In the genomic region with DNA sequence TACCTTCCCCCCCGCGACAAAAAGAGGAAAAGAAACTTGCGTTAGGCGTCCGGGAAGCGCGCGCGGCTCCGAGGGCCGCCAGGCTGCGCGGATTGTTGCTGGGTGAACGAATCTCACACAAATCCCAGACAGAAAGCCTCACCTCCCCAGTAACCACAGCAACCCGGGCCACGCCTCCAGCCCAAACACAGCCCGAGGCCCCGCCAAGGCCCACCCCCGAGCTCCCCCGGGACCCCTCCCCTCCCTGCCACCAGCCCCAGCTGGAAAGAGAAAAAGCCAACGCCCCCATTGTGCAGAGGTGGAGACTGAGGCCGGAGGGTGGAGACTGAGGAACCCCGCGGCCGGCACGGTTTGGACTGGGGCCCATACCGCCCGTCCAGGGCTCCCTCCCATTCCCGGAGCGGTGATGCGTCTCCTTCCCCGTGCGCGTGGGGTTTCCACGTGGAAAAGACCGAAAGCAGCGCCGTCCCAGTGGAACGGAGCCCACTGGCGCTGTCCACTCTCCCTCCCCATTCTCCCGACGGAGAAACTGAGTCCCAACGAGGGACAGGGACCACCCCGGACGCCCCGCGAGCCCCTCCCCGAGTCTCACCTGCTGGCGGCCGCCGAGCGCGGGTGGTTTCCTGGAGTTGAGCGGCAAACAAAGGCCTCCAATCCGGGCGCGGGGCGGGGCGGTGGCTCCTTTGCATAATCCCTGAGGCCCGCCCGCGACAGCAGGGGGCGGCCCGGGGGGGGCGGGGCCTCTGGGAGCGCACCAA, we compare ENCODE assay signal across 1 cellular context.
TF ChIP-seq lines count a peak whose summit lies in the region.

No MANE protein-coding gene starts in this region.

TF ChIP-seq in HEK293, 187 proteins besides CTCF, POLR2A, EP300 and RAD21 (continued from another document and continues in another):
- TF ChIP-seq, protein P1, sequence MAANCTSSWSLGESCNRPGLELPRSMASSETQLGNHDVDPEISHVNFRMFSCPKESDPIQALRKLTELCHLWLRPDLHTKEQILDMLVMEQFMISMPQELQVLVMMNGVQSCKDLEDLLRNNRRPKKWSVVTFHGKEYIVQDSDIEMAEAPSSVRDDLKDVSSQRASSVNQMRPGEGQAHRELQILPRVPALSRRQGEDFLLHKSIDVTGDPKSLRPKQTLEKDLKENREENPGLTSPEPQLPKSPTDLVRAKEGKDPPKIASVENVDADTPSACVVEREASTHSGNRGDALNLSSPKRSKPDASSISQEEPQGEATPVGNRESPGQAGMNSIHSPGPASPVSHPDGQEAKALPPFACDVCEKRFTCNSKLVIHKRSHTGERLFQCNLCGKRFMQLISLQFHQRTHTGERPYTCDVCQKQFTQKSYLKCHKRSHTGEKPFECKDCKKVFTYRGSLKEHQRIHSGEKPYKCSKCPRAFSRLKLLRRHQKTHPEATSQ (tag by site-specific recombination; IDR thresholded peaks at IDR 0.05) = peak; percentile 76; the same call in 1 of the 2 replicates
- TF ChIP-seq ZBTB8A (tag by site-specific recombination; IDR thresholded peaks at IDR 0.05) (peak; percentile 57), KLF1 (tag by site-specific recombination; IDR thresholded peaks at IDR 0.05) (peak; percentile 69), ZFP69B (tag by site-specific recombination; IDR thresholded peaks at IDR 0.05) (peak; percentile 70), GLI2 (tag by site-specific recombination; IDR thresholded peaks at IDR 0.05; ENCODE audit: borderline replicate concordance, low read depth) (no peak), ZNF549 (tag by site-specific recombination; IDR thresholded peaks at IDR 0.05) (no peak), GLIS1 (tag by site-specific recombination; IDR thresholded peaks at IDR 0.05) (peak; percentile 56), ZNF24 (tag by site-specific recombination; IDR thresholded peaks at IDR 0.05) (peak; percentile 19; the same call in 1 of the 2 replicates), ZSCAN30 (tag by site-specific recombination; IDR thresholded peaks at IDR 0.05) (peak; percentile 94), MYNN (tag by site-specific recombination; IDR thresholded peaks at IDR 0.05; ENCODE audit: borderline replicate concordance) (0 out of 2 replicates have a peak, but pooled peaks have one; percentile 18), ZNF324 (tag by site-specific recombination; IDR thresholded peaks at IDR 0.05) (peak; percentile 95), ZNF140 (tag by site-specific recombination; IDR thresholded peaks at IDR 0.05) (no peak), KLF7 (tag by site-specific recombination; IDR thresholded peaks at IDR 0.05; ENCODE audit: borderline replicate concordance) (peak; percentile 67), SP3 (tag by site-specific recombination; IDR thresholded peaks at IDR 0.05) (peak; percentile 79), ZNF843 (tag by site-specific recombination; IDR thresholded peaks at IDR 0.05) (no peak), ZFP41 (tag by site-specific recombination; IDR thresholded peaks at IDR 0.05; ENCODE audit: borderline replicate concordance) (no peak), YY2 (tag by site-specific recombination; IDR thresholded peaks at IDR 0.05) (no peak), ZNF112 (tag by site-specific recombination; IDR thresholded peaks at IDR 0.05) (no peak), ZNF2 (tag by site-specific recombination; IDR thresholded peaks at IDR 0.05) (no peak), ZBTB1 (tag by site-specific recombination; IDR thresholded peaks at IDR 0.05) (no peak), OVOL3 (tag by site-specific recombination; IDR thresholded peaks at IDR 0.05) (no peak), ZNF433 (tag by site-specific recombination; IDR thresholded peaks at IDR 0.05; ENCODE audit: low read depth) (no peak), REPIN1 (tag by site-specific recombination; IDR thresholded peaks at IDR 0.05; ENCODE audit: low read depth) (no peak), ZNF510 (tag by site-specific recombination; IDR thresholded peaks at IDR 0.05; ENCODE audit: insufficient replicate concordance) (no peak), KLF8 (tag by site-specific recombination; IDR thresholded peaks at IDR 0.05) (peak; percentile 58; the same call in 1 of the 2 replicates), ZNF777 (tag by site-specific recombination; IDR thresholded peaks at IDR 0.05; ENCODE audit: borderline replicate concordance) (no peak), ZNF830 (tag by site-specific recombination; IDR thresholded peaks at IDR 0.05; ENCODE audit: low read depth) (no peak), KLF16 (tag by site-specific recombination; IDR thresholded peaks at IDR 0.05) (peak; percentile 64; the same call in 1 of the 2 replicates), KLF10 (tag by site-specific recombination; IDR thresholded peaks at IDR 0.05) (0 out of 2 replicates have a peak, but pooled peaks have one; percentile 24), GFI1B (tag by site-specific recombination; IDR thresholded peaks at IDR 0.05) (no peak), GLIS2 (tag by site-specific recombination; IDR thresholded peaks at IDR 0.05) (peak; percentile 78), HOXC10 (CRISPR knock-in tag; IDR thresholded peaks at IDR 0.05) (no peak), ZBTB20 (tag by site-specific recombination; IDR thresholded peaks at IDR 0.05) (peak; percentile 68; the same call in 1 of the 2 replicates), ZNF132 (tag by site-specific recombination; IDR thresholded peaks at IDR 0.05; ENCODE audit: borderline replicate concordance) (no peak)
- TF ChIP-seq, protein P2, sequence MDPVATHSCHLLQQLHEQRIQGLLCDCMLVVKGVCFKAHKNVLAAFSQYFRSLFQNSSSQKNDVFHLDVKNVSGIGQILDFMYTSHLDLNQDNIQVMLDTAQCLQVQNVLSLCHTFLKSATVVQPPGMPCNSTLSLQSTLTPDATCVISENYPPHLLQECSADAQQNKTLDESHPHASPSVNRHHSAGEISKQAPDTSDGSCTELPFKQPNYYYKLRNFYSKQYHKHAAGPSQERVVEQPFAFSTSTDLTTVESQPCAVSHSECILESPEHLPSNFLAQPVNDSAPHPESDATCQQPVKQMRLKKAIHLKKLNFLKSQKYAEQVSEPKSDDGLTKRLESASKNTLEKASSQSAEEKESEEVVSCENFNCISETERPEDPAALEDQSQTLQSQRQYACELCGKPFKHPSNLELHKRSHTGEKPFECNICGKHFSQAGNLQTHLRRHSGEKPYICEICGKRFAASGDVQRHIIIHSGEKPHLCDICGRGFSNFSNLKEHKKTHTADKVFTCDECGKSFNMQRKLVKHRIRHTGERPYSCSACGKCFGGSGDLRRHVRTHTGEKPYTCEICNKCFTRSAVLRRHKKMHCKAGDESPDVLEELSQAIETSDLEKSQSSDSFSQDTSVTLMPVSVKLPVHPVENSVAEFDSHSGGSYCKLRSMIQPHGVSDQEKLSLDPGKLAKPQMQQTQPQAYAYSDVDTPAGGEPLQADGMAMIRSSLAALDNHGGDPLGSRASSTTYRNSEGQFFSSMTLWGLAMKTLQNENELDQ (tag by site-specific recombination; IDR thresholded peaks at IDR 0.05; ENCODE audit: low read depth) = no peak
- TF ChIP-seq, protein P3, sequence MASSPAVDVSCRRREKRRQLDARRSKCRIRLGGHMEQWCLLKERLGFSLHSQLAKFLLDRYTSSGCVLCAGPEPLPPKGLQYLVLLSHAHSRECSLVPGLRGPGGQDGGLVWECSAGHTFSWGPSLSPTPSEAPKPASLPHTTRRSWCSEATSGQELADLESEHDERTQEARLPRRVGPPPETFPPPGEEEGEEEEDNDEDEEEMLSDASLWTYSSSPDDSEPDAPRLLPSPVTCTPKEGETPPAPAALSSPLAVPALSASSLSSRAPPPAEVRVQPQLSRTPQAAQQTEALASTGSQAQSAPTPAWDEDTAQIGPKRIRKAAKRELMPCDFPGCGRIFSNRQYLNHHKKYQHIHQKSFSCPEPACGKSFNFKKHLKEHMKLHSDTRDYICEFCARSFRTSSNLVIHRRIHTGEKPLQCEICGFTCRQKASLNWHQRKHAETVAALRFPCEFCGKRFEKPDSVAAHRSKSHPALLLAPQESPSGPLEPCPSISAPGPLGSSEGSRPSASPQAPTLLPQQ (tag by site-specific recombination; IDR thresholded peaks at IDR 0.05) = peak; percentile 69
- TF ChIP-seq, protein P4, sequence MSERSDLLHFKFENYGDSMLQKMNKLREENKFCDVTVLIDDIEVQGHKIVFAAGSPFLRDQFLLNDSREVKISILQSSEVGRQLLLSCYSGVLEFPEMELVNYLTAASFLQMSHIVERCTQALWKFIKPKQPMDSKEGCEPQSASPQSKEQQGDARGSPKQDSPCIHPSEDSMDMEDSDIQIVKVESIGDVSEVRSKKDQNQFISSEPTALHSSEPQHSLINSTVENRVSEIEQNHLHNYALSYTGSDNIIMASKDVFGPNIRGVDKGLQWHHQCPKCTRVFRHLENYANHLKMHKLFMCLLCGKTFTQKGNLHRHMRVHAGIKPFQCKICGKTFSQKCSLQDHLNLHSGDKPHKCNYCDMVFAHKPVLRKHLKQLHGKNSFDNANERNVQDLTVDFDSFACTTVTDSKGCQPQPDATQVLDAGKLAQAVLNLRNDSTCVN (tag by site-specific recombination; optimal IDR thresholded peaks at IDR 0.05) = peak; percentile 42
- TF ChIP-seq, protein P5, sequence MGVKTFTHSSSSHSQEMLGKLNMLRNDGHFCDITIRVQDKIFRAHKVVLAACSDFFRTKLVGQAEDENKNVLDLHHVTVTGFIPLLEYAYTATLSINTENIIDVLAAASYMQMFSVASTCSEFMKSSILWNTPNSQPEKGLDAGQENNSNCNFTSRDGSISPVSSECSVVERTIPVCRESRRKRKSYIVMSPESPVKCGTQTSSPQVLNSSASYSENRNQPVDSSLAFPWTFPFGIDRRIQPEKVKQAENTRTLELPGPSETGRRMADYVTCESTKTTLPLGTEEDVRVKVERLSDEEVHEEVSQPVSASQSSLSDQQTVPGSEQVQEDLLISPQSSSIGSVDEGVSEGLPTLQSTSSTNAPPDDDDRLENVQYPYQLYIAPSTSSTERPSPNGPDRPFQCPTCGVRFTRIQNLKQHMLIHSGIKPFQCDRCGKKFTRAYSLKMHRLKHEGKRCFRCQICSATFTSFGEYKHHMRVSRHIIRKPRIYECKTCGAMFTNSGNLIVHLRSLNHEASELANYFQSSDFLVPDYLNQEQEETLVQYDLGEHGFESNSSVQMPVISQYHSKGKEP (tag by site-specific recombination; IDR thresholded peaks at IDR 0.05) = no peak
- TF ChIP-seq, protein P6, sequence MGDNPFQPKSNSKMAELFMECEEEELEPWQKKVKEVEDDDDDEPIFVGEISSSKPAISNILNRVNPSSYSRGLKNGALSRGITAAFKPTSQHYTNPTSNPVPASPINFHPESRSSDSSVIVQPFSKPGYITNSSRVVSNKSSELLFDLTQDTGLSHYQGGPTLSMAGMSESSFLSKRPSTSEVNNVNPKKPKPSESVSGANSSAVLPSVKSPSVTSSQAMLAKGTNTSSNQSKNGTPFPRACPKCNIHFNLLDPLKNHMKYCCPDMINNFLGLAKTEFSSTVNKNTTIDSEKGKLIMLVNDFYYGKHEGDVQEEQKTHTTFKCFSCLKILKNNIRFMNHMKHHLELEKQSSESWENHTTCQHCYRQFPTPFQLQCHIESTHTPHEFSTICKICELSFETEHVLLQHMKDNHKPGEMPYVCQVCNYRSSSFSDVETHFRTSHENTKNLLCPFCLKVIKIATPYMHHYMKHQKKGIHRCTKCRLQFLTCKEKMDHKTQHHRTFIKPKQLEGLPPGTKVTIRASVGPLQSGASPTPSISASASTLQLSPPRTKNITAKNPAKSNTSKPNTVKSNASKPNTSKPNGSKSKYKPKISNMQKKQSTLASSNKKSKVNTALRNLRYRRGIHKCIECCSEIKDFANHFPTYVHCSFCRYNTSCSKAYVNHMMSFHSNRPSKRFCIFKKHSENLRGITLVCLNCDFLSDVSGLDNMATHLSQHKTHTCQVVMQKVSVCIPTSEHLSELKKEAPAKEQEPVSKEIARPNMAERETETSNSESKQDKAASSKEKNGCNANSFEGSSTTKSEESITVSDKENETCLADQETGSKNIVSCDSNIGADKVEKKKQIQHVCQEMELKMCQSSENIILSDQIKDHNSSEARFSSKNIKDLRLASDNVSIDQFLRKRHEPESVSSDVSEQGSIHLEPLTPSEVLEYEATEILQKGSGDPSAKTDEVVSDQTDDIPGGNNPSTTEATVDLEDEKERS (tag by site-specific recombination; IDR thresholded peaks at IDR 0.05) = peak; percentile 81
- TF ChIP-seq, protein P7, sequence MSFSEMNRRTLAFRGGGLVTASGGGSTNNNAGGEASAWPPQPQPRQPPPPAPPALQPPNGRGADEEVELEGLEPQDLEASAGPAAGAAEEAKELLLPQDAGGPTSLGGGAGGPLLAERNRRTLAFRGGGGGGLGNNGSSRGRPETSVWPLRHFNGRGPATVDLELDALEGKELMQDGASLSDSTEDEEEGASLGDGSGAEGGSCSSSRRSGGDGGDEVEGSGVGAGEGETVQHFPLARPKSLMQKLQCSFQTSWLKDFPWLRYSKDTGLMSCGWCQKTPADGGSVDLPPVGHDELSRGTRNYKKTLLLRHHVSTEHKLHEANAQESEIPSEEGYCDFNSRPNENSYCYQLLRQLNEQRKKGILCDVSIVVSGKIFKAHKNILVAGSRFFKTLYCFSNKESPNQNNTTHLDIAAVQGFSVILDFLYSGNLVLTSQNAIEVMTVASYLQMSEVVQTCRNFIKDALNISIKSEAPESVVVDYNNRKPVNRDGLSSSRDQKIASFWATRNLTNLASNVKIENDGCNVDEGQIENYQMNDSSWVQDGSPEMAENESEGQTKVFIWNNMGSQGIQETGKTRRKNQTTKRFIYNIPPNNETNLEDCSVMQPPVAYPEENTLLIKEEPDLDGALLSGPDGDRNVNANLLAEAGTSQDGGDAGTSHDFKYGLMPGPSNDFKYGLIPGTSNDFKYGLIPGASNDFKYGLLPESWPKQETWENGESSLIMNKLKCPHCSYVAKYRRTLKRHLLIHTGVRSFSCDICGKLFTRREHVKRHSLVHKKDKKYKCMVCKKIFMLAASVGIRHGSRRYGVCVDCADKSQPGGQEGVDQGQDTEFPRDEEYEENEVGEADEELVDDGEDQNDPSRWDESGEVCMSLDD (tag by site-specific recombination; IDR thresholded peaks at IDR 0.05) = peak; percentile 57
